Comparison of ENCODE assay signal across 1 cellular context in the genomic region with DNA sequence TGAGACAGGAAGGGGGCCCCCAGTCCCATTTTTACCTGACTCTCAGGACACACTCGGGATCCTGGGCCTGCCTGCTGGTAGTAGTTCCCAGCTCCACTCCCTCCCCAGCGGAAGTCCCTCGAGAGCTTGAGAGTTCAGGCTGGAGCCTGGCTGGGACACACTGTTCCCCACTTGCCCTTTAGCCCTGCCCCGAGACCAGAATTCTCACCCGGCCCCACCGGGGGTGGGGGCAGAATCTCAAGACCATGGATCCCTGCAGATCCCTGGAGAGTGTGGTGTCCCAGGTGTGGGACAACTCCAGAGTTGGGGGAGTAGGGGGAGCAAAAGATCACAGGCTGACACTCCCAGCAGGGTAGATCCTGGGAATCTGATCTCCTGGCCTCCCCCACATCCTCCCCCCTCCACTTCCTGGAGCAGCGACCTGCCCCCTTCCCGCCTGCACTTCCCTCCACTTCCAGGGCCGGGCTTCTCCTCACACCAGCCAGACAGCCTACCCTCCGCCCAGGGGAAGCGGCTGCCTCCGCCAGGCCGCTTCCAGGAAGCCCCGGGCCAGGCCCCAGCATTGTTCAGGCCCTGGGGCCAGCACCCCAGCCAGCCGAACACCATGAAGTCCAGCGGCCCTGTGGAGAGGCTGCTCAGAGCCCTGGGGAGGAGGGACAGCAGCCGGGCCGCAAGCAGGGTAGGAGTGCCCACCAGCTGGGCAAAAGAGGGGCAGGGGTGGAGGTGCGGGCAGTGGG.
A peak's percentile ranks its signal among the peaks of the same experiment; 100 is the strongest.
TF ChIP-seq lines count a peak whose summit lies in the region.

A gene with protein sequence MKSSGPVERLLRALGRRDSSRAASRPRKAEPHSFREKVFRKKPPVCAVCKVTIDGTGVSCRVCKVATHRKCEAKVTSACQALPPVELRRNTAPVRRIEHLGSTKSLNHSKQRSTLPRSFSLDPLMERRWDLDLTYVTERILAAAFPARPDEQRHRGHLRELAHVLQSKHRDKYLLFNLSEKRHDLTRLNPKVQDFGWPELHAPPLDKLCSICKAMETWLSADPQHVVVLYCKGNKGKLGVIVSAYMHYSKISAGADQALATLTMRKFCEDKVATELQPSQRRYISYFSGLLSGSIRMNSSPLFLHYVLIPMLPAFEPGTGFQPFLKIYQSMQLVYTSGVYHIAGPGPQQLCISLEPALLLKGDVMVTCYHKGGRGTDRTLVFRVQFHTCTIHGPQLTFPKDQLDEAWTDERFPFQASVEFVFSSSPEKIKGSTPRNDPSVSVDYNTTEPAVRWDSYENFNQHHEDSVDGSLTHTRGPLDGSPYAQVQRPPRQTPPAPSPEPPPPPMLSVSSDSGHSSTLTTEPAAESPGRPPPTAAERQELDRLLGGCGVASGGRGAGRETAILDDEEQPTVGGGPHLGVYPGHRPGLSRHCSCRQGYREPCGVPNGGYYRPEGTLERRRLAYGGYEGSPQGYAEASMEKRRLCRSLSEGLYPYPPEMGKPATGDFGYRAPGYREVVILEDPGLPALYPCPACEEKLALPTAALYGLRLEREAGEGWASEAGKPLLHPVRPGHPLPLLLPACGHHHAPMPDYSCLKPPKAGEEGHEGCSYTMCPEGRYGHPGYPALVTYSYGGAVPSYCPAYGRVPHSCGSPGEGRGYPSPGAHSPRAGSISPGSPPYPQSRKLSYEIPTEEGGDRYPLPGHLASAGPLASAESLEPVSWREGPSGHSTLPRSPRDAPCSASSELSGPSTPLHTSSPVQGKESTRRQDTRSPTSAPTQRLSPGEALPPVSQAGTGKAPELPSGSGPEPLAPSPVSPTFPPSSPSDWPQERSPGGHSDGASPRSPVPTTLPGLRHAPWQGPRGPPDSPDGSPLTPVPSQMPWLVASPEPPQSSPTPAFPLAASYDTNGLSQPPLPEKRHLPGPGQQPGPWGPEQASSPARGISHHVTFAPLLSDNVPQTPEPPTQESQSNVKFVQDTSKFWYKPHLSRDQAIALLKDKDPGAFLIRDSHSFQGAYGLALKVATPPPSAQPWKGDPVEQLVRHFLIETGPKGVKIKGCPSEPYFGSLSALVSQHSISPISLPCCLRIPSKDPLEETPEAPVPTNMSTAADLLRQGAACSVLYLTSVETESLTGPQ (N-terminal part only) (plus strand): TSS at position 484 of the 737 bp plus-strand sequence. CDS start 121 bp downstream, at position 605.

TF ChIP-seq in SK-N-SH, 30 proteins besides CTCF, POLR2A, EP300 and RAD21 (continued from another document):
- TF ChIP-seq, protein P1, sequence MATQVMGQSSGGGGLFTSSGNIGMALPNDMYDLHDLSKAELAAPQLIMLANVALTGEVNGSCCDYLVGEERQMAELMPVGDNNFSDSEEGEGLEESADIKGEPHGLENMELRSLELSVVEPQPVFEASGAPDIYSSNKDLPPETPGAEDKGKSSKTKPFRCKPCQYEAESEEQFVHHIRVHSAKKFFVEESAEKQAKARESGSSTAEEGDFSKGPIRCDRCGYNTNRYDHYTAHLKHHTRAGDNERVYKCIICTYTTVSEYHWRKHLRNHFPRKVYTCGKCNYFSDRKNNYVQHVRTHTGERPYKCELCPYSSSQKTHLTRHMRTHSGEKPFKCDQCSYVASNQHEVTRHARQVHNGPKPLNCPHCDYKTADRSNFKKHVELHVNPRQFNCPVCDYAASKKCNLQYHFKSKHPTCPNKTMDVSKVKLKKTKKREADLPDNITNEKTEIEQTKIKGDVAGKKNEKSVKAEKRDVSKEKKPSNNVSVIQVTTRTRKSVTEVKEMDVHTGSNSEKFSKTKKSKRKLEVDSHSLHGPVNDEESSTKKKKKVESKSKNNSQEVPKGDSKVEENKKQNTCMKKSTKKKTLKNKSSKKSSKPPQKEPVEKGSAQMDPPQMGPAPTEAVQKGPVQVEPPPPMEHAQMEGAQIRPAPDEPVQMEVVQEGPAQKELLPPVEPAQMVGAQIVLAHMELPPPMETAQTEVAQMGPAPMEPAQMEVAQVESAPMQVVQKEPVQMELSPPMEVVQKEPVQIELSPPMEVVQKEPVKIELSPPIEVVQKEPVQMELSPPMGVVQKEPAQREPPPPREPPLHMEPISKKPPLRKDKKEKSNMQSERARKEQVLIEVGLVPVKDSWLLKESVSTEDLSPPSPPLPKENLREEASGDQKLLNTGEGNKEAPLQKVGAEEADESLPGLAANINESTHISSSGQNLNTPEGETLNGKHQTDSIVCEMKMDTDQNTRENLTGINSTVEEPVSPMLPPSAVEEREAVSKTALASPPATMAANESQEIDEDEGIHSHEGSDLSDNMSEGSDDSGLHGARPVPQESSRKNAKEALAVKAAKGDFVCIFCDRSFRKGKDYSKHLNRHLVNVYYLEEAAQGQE (IDR thresholded peaks at IDR 0.05; ENCODE audit: low read depth, low read length), result no peak
- TF ChIP-seq NFIC (IDR thresholded peaks at IDR 0.05; ENCODE audit: borderline replicate concordance) (peak; percentile 27; the same call in 1 of the 2 replicates), TCF12 (IDR thresholded peaks at IDR 0.05) (peak; percentile 10; the same call in 1 of the 2 replicates), RCOR1 (IDR thresholded peaks at IDR 0.05; ENCODE audit: low read length) (no peak), CHD2 (IDR thresholded peaks at IDR 0.05; ENCODE audit: low read length, partially characterized antibody) (peak; percentile 3), MAX (IDR thresholded peaks at IDR 0.05; ENCODE audit: low read depth) (peak; percentile 70), NRF1 (IDR thresholded peaks at IDR 0.05; ENCODE audit: low read depth, low read length) (no peak), FOXJ3 (CRISPR knock-in tag; IDR thresholded peaks at IDR 0.05) (no peak), PBX3 (IDR thresholded peaks at IDR 0.05) (peak; percentile 29; the same call in 1 of the 2 replicates), JUND (IDR thresholded peaks at IDR 0.05) (no peak), SIN3A (IDR thresholded peaks at IDR 0.05; ENCODE audit: borderline replicate concordance, low read depth, low read length) (peak; percentile 74; the same call in 1 of the 2 replicates), YY1 (IDR thresholded peaks at IDR 0.05; ENCODE audit: low read depth) (no peak), SMC3 (IDR thresholded peaks at IDR 0.05; ENCODE audit: low read depth, low read length) (no peak), TEAD4 (IDR thresholded peaks at IDR 0.05; ENCODE audit: borderline replicate concordance, insufficient read depth) (no peak), GABPA (IDR thresholded peaks at IDR 0.05; ENCODE audit: low read depth) (no peak), EZH2phosphoT487 (IDR thresholded peaks at IDR 0.05; ENCODE audit: borderline replicate concordance, low read depth) (no peak), MEF2A (IDR thresholded peaks at IDR 0.05; ENCODE audit: borderline replicate concordance, low read depth) (no peak), ELF1 (IDR thresholded peaks at IDR 0.05) (peak; percentile 62), POLR2AphosphoS5 (IDR thresholded peaks at IDR 0.05; ENCODE audit: low read depth, low read length) (peak; percentile 77), MXI1 (IDR thresholded peaks at IDR 0.05; ENCODE audit: low read depth, low read length) (no peak), RXRA (IDR thresholded peaks at IDR 0.05; ENCODE audit: borderline replicate concordance, low read depth) (no peak)
- TF ChIP-seq, protein P2, sequence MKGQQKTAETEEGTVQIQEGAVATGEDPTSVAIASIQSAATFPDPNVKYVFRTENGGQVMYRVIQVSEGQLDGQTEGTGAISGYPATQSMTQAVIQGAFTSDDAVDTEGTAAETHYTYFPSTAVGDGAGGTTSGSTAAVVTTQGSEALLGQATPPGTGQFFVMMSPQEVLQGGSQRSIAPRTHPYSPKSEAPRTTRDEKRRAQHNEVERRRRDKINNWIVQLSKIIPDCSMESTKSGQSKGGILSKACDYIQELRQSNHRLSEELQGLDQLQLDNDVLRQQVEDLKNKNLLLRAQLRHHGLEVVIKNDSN (IDR thresholded peaks at IDR 0.05; ENCODE audit: borderline replicate concordance, low read depth), result no peak
- TF ChIP-seq, protein P3, sequence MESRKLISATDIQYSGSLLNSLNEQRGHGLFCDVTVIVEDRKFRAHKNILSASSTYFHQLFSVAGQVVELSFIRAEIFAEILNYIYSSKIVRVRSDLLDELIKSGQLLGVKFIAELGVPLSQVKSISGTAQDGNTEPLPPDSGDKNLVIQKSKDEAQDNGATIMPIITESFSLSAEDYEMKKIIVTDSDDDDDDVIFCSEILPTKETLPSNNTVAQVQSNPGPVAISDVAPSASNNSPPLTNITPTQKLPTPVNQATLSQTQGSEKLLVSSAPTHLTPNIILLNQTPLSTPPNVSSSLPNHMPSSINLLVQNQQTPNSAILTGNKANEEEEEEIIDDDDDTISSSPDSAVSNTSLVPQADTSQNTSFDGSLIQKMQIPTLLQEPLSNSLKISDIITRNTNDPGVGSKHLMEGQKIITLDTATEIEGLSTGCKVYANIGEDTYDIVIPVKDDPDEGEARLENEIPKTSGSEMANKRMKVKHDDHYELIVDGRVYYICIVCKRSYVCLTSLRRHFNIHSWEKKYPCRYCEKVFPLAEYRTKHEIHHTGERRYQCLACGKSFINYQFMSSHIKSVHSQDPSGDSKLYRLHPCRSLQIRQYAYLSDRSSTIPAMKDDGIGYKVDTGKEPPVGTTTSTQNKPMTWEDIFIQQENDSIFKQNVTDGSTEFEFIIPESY (IDR thresholded peaks at IDR 0.05; ENCODE audit: borderline replicate concordance, low read depth), result no peak
